ENCODE assay signal across 10 cellular contexts in the genomic region with DNA sequence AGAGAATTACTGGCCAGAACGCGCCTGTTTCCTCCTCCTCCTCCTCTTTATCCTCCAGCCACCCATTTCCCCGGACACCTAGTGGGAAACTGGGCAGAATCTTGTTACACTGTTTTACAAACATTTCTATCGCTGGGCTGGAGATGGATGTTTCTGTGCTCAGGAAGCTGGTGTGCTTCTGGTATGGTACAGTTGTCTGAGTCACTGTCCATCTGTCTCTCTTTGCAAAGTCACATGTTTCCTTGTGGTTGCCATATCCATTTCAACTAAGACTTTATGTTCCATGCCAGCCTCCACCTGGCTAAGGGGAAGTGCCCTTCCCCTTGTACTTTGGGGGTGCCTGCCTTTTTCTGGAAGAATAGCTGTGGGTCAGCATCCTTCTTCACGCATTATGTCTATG. TPM values are rescaled to one million over a fixed set of nuclear protein-coding genes. Genes with fewer than 3 reads are reported as not detected.
DNase-seq lines count a peak whose midpoint lies in the region; ATAC-seq and TF ChIP-seq lines count a peak whose summit lies in the region.
"Had no signal": no experiment of that assay in that cellular context is flagged by ENCODE, and none has a peak within 500 bp of the region (broad histone marks: within the 10 kb centered on the region; RNA-seq: fewer than 3 reads in every experiment).

No MANE protein-coding gene starts in this region.

- H3K27ac ChIP-seq in mammary epithelial cell (ENCODE audit: insufficient read depth, low read depth, low read length) (peak overlapping the region; percentile 96), thyroid gland (no peak overlapping the region)

- no peak for ATAC-seq in T-cell (replicated peaks in 1 of 4)
- ATAC-seq in HG03095 (IDR thresholded peaks at IDR 0.05; ENCODE audit: unreplicated experiment) = no peak
- ATAC-seq in HG02852 (IDR thresholded peaks at IDR 0.05; ENCODE audit: unreplicated experiment) = no peak

- WGBS in mammary epithelial cell (ENCODE audit: low coverage, missing lambda C conversion rate) = 79% methylated on average over 5 of the region's 5 CpGs
- 75 to 81% methylated on average over 5 of the region's 5 CpGs for WGBS in thyroid gland, 2 donors

- POLR2A ChIA-PET in T-cell (lab: Charles Lee) = interaction anchor here in 1 of 2 donors (0.6 kb wide), 1 partner anchor 154 kb away, joined by 6 read pairs; no protein-coding TSS in a partner anchor

- peaks cover 0 to 2% (median 0%) of the 10 kb centered on the region in 3 donors for H3K4me1 Mint-ChIP-seq in T-cell

- TF ChIP-seq POLR2A in thyroid gland (IDR thresholded peaks at IDR 0.05) = no peak

- H3K36me3 Mint-ChIP-seq in T-cell = no peaks in the 10 kb centered on the region
- H3K36me3 Mint-ChIP-seq: mesothelial cell of epicardium had no signal

- H3K27me3 Mint-ChIP-seq in T-cell = peaks cover 0 to 7% of the 10 kb centered on the region in 2 donors

- intact Hi-C loops in mammary epithelial cell (cut with micrococcal nuclease) = loop anchor here (2.0 to 10.0 kb wide), 3 partner anchors 97 to 725 kb away; a partner anchor contains a TSS
- intact Hi-C loops in thyroid gland (cut with DNase I) = loop anchor here (10.0 kb wide), 1 partner anchor 425 kb away; a partner anchor contains a TSS

- H3K4me3 Mint-ChIP-seq in T-cell = no peak overlapping the region
- H3K4me3 Mint-ChIP-seq: mesothelial cell of epicardium had no signal

- H3K4me2 ChIP-seq in mammary epithelial cell (ENCODE audit: insufficient read depth, low read depth, low read length) = peak overlapping the region; percentile 9

- no peaks in the 10 kb centered on the region for H4K20me1 ChIP-seq in mammary epithelial cell (ENCODE audit: insufficient read depth, low read length)

- no peaks in the 10 kb centered on the region for H3K27me3 ChIP-seq in mammary epithelial cell (ENCODE audit: insufficient read depth, low read length)
- H3K27me3 ChIP-seq in thyroid gland = no peaks in the 10 kb centered on the region

- H3K9ac ChIP-seq in mammary epithelial cell (ENCODE audit: insufficient read depth, low read length) = peak overlapping the region; percentile 44

- CTCF ChIA-PET in mammary epithelial cell (lab: Charles Lee; ENCODE audit: low non-redundant PET) = no interaction called here
- CTCF ChIA-PET in T-cell (lab: Charles Lee) = interaction anchor here in 1 of 2 donors (0.9 kb wide), 1 partner anchor 418 kb away, joined by 3 read pairs; no protein-coding TSS in a partner anchor

- dilution Hi-C loops in mammary epithelial cell (cut with HindIII; ENCODE audit: low sequenced_read_pairs) = no loop called here

- DNase-seq in CD1c-positive myeloid dendritic cell (ENCODE audit: extremely low spot score) (peak; percentile 34), LHCN-M2 (ENCODE audit: low read depth) (peak; percentile 99), mammary epithelial cell (peak; percentile 84), myocyte (ENCODE audit: low read depth) (peak; percentile 90), T-cell (no peak), thyroid gland (no peak)
- DNase-seq: SW 1271 had no signal

- H3K4me3 ChIP-seq in mammary epithelial cell (replicated peaks in 1 of 3; ENCODE audit: insufficient read depth in 1 of 3, low read depth in 2 of 3, low read length in 3 of 3) = no peak overlapping the region
- H3K4me3 ChIP-seq in thyroid gland (replicated peaks in 1 of 3) = no peak overlapping the region

- peak overlapping the region; percentile 43 for H2AFZ ChIP-seq in mammary epithelial cell (ENCODE audit: low read depth, low read length)

- TF ChIP-seq CTCF in mammary epithelial cell (conservative IDR thresholded peaks at IDR 0.05 in 1 of 2, IDR thresholded peaks at IDR 0.05 in 1 of 2; ENCODE audit: extremely low read depth in 1 of 2, insufficient read depth in 1 of 2, low read depth in 1 of 2, low read length in 2 of 2) (no peak), thyroid gland (IDR thresholded peaks at IDR 0.05) (no peak)

- H3K9me3 ChIP-seq in mammary epithelial cell (replicated peaks; ENCODE audit: insufficient read depth, low read length) = peaks cover 4% of the 10 kb centered on the region
- H3K9me3 ChIP-seq in thyroid gland = no peaks in the 10 kb centered on the region

- H3K36me3 ChIP-seq in mammary epithelial cell (ENCODE audit: insufficient read depth, low read length) (no peaks in the 10 kb centered on the region), thyroid gland (no peaks in the 10 kb centered on the region)

- no TSS peak for BruUV-seq in mammary epithelial cell (replicated peaks; lab: Mats Ljungman, UMichigan)

- H3K79me2 ChIP-seq in mammary epithelial cell (ENCODE audit: insufficient read depth, low read length) = no peaks in the 10 kb centered on the region

- H3K9me3 Mint-ChIP-seq in T-cell = no peaks in the 10 kb centered on the region
- H3K9me3 Mint-ChIP-seq: mesothelial cell of epicardium had no signal

- H3K4me1 ChIP-seq in mammary epithelial cell (ENCODE audit: insufficient read depth, low read length) = peaks cover 40% of the 10 kb centered on the region
- no peaks in the 10 kb centered on the region for H3K4me1 ChIP-seq in thyroid gland

- H3K27ac Mint-ChIP-seq in T-cell = no peak overlapping the region

- in situ Hi-C loops in mammary epithelial cell (cut with MboI; ENCODE audit: low sequenced_read_pairs in 2 of 2) = loop anchor here in 1 of 2 donors (10.0 kb wide), 1 partner anchor 145 kb away; no protein-coding TSS in a partner anchor

RNA-seq across cellular contexts. Expression of a gene that starts 52.9 kb away (rescaled TPM):
- total RNA-seq in LHCN-M2 (2014; rRNA removed) (not detected in 2 replicates), mammary epithelial cell (under 1 TPM in 1 of 2 donors, not detected in 1; under 0.01 TPM), myocyte (not detected in 2 replicates), T-cell (not detected), thyroid gland (under 1 TPM in 1 of 4 donors, not detected in 3; 0.27 TPM)
- polyA plus RNA-seq in LHCN-M2 (2012) = not detected
- polyA plus RNA-seq in mammary epithelial cell = not detected
- not detected for polyA minus RNA-seq in mammary epithelial cell
- polyA plus RNA-seq in myocyte (2012) = not detected
- total RNA-seq: mesothelial cell of epicardium had no signal

Comparison
In these comparisons a context has a peak if more than half of its experiments do, and no peak if none do; other contexts are left out.
1. DNase-seq: peak in CD1c-positive myeloid dendritic cell (single experiment), LHCN-M2 (single experiment), mammary epithelial cell (single experiment) and myocyte (single experiment); none in T-cell (0 of 34) and thyroid gland (0 of 2).